ENCODE assay signal across 8 cellular contexts in genomic region chr17:42561908-42562844, GRCh38. TPM values are rescaled to one million over a fixed set of nuclear protein-coding genes. Genes with fewer than 3 reads are reported as not detected.
A peak's percentile ranks its signal among the peaks of the same experiment; 100 is the strongest.
DNase-seq lines count a peak whose midpoint lies in the region; ATAC-seq and TF ChIP-seq lines count a peak whose summit lies in the region.

COASY (plus strand) TSS chr17:42562148; CDS start chr17:42562623, 475 bp downstream.

- H3K27me3 Mint-ChIP-seq in nephron (ENCODE audit: low read depth), result no peaks in the 10 kb centered on the region

- peak within 1 kb of the TSS; percentile 88 for H3K27ac ChIP-seq in AG04450 (ENCODE audit: low read depth, low read length)
- H3K27ac ChIP-seq in SJCRH30, result peak within 1 kb of the TSS; percentile 66

- H3K27me3 ChIP-seq in AG04450 (ENCODE audit: control insufficient read depth, insufficient read depth, low read length) (no peaks in the 10 kb centered on the region), SJCRH30 (no peaks in the 10 kb centered on the region)

- peak within 1 kb of the TSS; percentile 94 for H3K4me3 ChIP-seq in AG04450 (ENCODE audit: low read depth, low read length)
- peak within 1 kb of the TSS; percentile 70 for H3K4me3 ChIP-seq in SJCRH30
- H3K4me3 ChIP-seq in fibroblast of villous mesenchyme (ENCODE audit: low read depth, low read length), result peak within 1 kb of the TSS; percentile 92

- CTCF ChIA-PET in AG04450 (lab: Charles Lee), result interaction anchor here (0.7 to 1.1 kb wide), 2 partner anchors 16 kb away, joined by 3 to 4 read pairs; partner anchors contain the start of gene PSMC3IP

- peak; percentile 95 for DNase-seq in AG04450 (ENCODE audit: low read depth, low spot score)
- peak; percentile 94 for DNase-seq in MV-4-11 (lab: John Stamatoyannopoulos, UW)
- DNase-seq in SJCRH30, result peak; percentile 99
- peak; percentile 61 to 81 (median 79) for DNase-seq in activated naive CD4-positive, alpha-beta T cell (lab: John Stamatoyannopoulos, UW)
- DNase-seq in fibroblast of villous mesenchyme (ENCODE audit: low read depth), result peak; percentile 98
- DNase-seq in stimulated activated naive CD4-positive, alpha-beta T cell treated with Interleukin-2 at 50 U/mL for 16 hours (lab: John Stamatoyannopoulos, UW), result peak; percentile 90

- peaks cover 13% of the 10 kb centered on the region for H3K4me1 Mint-ChIP-seq in nephron

- no peaks in the 10 kb centered on the region for H3K36me3 Mint-ChIP-seq in nephron (ENCODE audit: low read depth)

- H3K9me3 ChIP-seq in AG04450 (ENCODE audit: control insufficient read depth, insufficient read depth, low read length), result peaks cover 2% of the 10 kb centered on the region; the same call in 1 of the 2 replicates
- H3K9me3 ChIP-seq in SJCRH30 (replicated peaks), result no peaks in the 10 kb centered on the region

- no peaks in the 10 kb centered on the region for H3K9me3 Mint-ChIP-seq in nephron

- no peak for TF ChIP-seq CTCF in AG04450 (IDR thresholded peaks at IDR 0.05; ENCODE audit: low read depth, low read length)
- TF ChIP-seq CTCF in fibroblast of villous mesenchyme (IDR thresholded peaks at IDR 0.05; ENCODE audit: insufficient read depth, low read depth, low read length), result no peak
- TF ChIP-seq CTCF in nephron (IDR thresholded peaks at IDR 0.05; ENCODE audit: unreplicated experiment in 3 of 3), result no peak

- H3K4me1 ChIP-seq in SJCRH30, result peaks cover 5% of the 10 kb centered on the region; the same call in 1 of the 2 replicates

- ATAC-seq in GM19328 (IDR thresholded peaks at IDR 0.05; ENCODE audit: unreplicated experiment), result peak; percentile 55

- POLR2A ChIA-PET in AG04450 (lab: Yijun Ruan, JAX), result interaction anchor here (0.7 to 0.9 kb wide), 2 partner anchors 15 to 652 kb away, joined by 3 read pairs; partner anchors contain the start of gene PSMC3IP

- H3K36me3 ChIP-seq in SJCRH30, result peaks cover 13% of the 10 kb centered on the region

- peak within 1 kb of the TSS; percentile 90 to 95 (median 92) for H3K4me3 Mint-ChIP-seq in nephron

- H3K27ac Mint-ChIP-seq in nephron, result peak within 1 kb of the TSS; percentile 93 to 99 (median 95)

RNA-seq across cellular contexts. Expression of gene COASY, which starts in this region (rescaled TPM):
- 29.4 and 36.8 TPM in 2 replicates for polyA plus RNA-seq in AG04450 (2011; rRNA removed)
- polyA minus RNA-seq in AG04450 (2011; rRNA and poly(A)+ RNA removed), result 31.4 and 32.0 TPM in 2 replicates
- total RNA-seq in SJCRH30 (2014; rRNA removed; shearing (Covaris generic)), result 33.7 and 36.3 TPM in 2 replicates
- 18.0 and 22.0 TPM in 2 replicates for total RNA-seq in fibroblast of villous mesenchyme

Comparison
In these comparisons a context has a peak if more than half of its experiments do, and no peak if none do; other contexts are left out.
1. Peak in every context shown above with its lines: DNase-seq, ATAC-seq, H3K4me3 ChIP-seq and H3K27ac ChIP-seq.